In genomic region chr5:132277971-132278964, GRCh38 we compare ENCODE assay signal across 16 cellular contexts. TPM values are rescaled to one million over a fixed set of nuclear protein-coding genes. Genes with fewer than 3 reads are reported as not detected.
DNase-seq lines count a peak whose midpoint lies in the region; ATAC-seq and TF ChIP-seq lines count a peak whose summit lies in the region.
"Had no signal": no experiment of that assay in that cellular context is flagged by ENCODE, and none has a peak within 500 bp of the region (broad histone marks: within the 10 kb centered on the region; RNA-seq: fewer than 3 reads in every experiment).

No MANE protein-coding gene starts in this region.

- H3K27ac Mint-ChIP-seq in WTC11: peak overlapping the region; percentile 85
- H3K27ac Mint-ChIP-seq: activated CD8-positive, alpha-beta T cell treated with anti-CD3 and anti-CD28 coated beads for 36 hours; CD8-positive, alpha-beta memory T cell had no signal

- no peaks in the 10 kb centered on the region for H3K27me3 ChIP-seq in BLaER1
- H3K27me3 ChIP-seq: stomach had no signal

- peak; percentile 95 for ATAC-seq in WTC11
- ATAC-seq: activated CD8-positive, alpha-beta T cell treated with anti-CD3 and anti-CD28 coated beads for 36 hours had no signal

- TF ChIP-seq CTCF in WTC11 (IDR thresholded peaks at IDR 0.05): no peak

- peaks cover 19% of the 10 kb centered on the region for H3K4me1 Mint-ChIP-seq in WTC11
- H3K4me1 Mint-ChIP-seq: CD8-positive, alpha-beta memory T cell had no signal

- H3K4me3 Mint-ChIP-seq in WTC11: no peak overlapping the region
- H3K4me3 Mint-ChIP-seq: activated CD8-positive, alpha-beta T cell treated with anti-CD3 and anti-CD28 coated beads for 36 hours; CD8-positive, alpha-beta memory T cell had no signal

- CTCF ChIA-PET in WTC11 (lab: Charles Lee): interaction anchor here (0.6 to 2.8 kb wide), 12 partner anchors 10 to 228 kb away, joined by 3 to 22 read pairs (median 4); partner anchors contain the start of genes SLC22A4 and SLC22A5

- H3K9ac ChIP-seq in BLaER1: no peak overlapping the region

- no peaks in the 10 kb centered on the region for H3K9me3 Mint-ChIP-seq in WTC11
- H3K9me3 Mint-ChIP-seq: activated CD8-positive, alpha-beta T cell treated with anti-CD3 and anti-CD28 coated beads for 36 hours; CD8-positive, alpha-beta memory T cell had no signal

- H3K27me3 Mint-ChIP-seq in WTC11 (ENCODE audit: low read depth): peaks cover 13% of the 10 kb centered on the region

- no peak overlapping the region for H3K4me3 ChIP-seq in BLaER1
- H3K4me3 ChIP-seq: stomach had no signal

- H3K9me3 ChIP-seq in BLaER1: peaks cover 11% of the 10 kb centered on the region; the same call in 1 of the 2 replicates
- H3K9me3 ChIP-seq: stomach had no signal

- no peaks in the 10 kb centered on the region for H3K36me3 ChIP-seq in BLaER1
- H3K36me3 ChIP-seq: stomach had no signal

- peaks cover 17% of the 10 kb centered on the region for H3K4me1 ChIP-seq in BLaER1

- POLR2A ChIA-PET in WTC11 (lab: Charles Lee): interaction anchor here (0.6 kb wide), 3 partner anchors 14 to 272 kb away, joined by 3 to 4 read pairs (median 3); no protein-coding TSS in a partner anchor

- H3K36me3 Mint-ChIP-seq in WTC11: no peaks in the 10 kb centered on the region
- H3K36me3 Mint-ChIP-seq: CD8-positive, alpha-beta memory T cell had no signal

- no peaks in the 10 kb centered on the region for H4K20me1 ChIP-seq in BLaER1

- H3K4me2 ChIP-seq in BLaER1: peak overlapping the region; percentile 55

- no peak overlapping the region for H3K27ac ChIP-seq in BLaER1
- H3K27ac ChIP-seq: stomach had no signal

- DNase-seq in WTC11 (ENCODE audit: low spot score) (peak; percentile 42), mesenteric fat pad (ENCODE audit: low spot score) (peak; percentile 86), anterior cingulate cortex (lab: John Stamatoyannopoulos, UW) (no peak), DMS79 (lab: John Stamatoyannopoulos, UW) (no peak)
- DNase-seq in activated T-cell treated with anti-CD3 and anti-CD28 coated beads, Interleukin-2, amount 50 U/mL, for 1 hour: no peak
- DNase-seq: activated CD8-positive, alpha-beta T cell treated with anti-CD3 and anti-CD28 coated beads for 36 hours; activated gamma-delta T cell treated with Interleukin-2 at 50 U/mL for 16 hours; CD8-positive, alpha-beta memory T cell; effector CD4-positive, alpha-beta T cell; mammary epithelial cell; NCI-H1694 treated with DMSO at 0.1 percent for 48 hours; NCI-H510A; occipital lobe; stomach had no signal

TF ChIP-seq in WTC11, 78 proteins besides CTCF, POLR2A, EP300 and RAD21:
- no peak for TF ChIP-seq TEAD1 (CRISPR knock-in tag; IDR thresholded peaks at IDR 0.05)
- no peak for TF ChIP-seq TP53 (CRISPR knock-in tag; IDR thresholded peaks at IDR 0.05)
- TF ChIP-seq ETV6 (CRISPR knock-in tag; IDR thresholded peaks at IDR 0.05): no peak
- no peak for TF ChIP-seq AFF4 (CRISPR knock-in tag; IDR thresholded peaks at IDR 0.05; ENCODE audit: borderline replicate concordance)
- TF ChIP-seq TCF7 (CRISPR knock-in tag; IDR thresholded peaks at IDR 0.05; ENCODE audit: low read depth): no peak
- no peak for TF ChIP-seq USF2 (CRISPR knock-in tag; IDR thresholded peaks at IDR 0.05)
- TF ChIP-seq USF1 (CRISPR knock-in tag; IDR thresholded peaks at IDR 0.05): no peak

RNA-seq across cellular contexts. Expression of gene SLC22A4, which starts 15.9 kb away (rescaled TPM):
- 0.34 to 0.50 TPM (median 0.35 TPM) in 3 replicates for total RNA-seq in WTC11 (2021)
- 5.4 TPM for total RNA-seq in mesenteric fat pad
- total RNA-seq: G401 had no signal

RNA-seq across cellular contexts. Expression of gene PDLIM4, which starts 20.8 kb away (rescaled TPM):
- total RNA-seq in WTC11 (2021) (10.6 to 15.2 TPM (median 11.4 TPM) in 3 replicates), mesenteric fat pad (23.1 TPM)
- total RNA-seq: activated CD8-positive, alpha-beta T cell treated with anti-CD3 and anti-CD28 coated beads for 36 hours; G401 had no signal

RNA-seq across cellular contexts. Expression of gene P4HA2, which starts 50.6 kb away (rescaled TPM):
- total RNA-seq in WTC11 (2021) (15.1 to 19.0 TPM (median 17.8 TPM) in 3 replicates), mesenteric fat pad (15.7 TPM)

Comparison
In these comparisons a context has a peak if more than half of its experiments do, and no peak if none do; other contexts are left out.
1. DNase-seq: peak in WTC11 (single experiment) and mesenteric fat pad (single experiment); none in anterior cingulate cortex (0 of 58), DMS79 (single experiment) and activated T-cell treated with anti-CD3 and anti-CD28 coated beads, Interleukin-2, amount 50 U/mL, for 1 hour (single experiment).